1 cellular context compared by ENCODE assay signal in genomic region chr3:50167069-50167781, GRCh38.
TF ChIP-seq lines count a peak whose summit lies in the region.

No MANE protein-coding gene starts in this region.

TF ChIP-seq in HepG2, 621 proteins besides CTCF, POLR2A, EP300 and RAD21 (continued from another document and continues in another):
- TF ChIP-seq, protein P1, sequence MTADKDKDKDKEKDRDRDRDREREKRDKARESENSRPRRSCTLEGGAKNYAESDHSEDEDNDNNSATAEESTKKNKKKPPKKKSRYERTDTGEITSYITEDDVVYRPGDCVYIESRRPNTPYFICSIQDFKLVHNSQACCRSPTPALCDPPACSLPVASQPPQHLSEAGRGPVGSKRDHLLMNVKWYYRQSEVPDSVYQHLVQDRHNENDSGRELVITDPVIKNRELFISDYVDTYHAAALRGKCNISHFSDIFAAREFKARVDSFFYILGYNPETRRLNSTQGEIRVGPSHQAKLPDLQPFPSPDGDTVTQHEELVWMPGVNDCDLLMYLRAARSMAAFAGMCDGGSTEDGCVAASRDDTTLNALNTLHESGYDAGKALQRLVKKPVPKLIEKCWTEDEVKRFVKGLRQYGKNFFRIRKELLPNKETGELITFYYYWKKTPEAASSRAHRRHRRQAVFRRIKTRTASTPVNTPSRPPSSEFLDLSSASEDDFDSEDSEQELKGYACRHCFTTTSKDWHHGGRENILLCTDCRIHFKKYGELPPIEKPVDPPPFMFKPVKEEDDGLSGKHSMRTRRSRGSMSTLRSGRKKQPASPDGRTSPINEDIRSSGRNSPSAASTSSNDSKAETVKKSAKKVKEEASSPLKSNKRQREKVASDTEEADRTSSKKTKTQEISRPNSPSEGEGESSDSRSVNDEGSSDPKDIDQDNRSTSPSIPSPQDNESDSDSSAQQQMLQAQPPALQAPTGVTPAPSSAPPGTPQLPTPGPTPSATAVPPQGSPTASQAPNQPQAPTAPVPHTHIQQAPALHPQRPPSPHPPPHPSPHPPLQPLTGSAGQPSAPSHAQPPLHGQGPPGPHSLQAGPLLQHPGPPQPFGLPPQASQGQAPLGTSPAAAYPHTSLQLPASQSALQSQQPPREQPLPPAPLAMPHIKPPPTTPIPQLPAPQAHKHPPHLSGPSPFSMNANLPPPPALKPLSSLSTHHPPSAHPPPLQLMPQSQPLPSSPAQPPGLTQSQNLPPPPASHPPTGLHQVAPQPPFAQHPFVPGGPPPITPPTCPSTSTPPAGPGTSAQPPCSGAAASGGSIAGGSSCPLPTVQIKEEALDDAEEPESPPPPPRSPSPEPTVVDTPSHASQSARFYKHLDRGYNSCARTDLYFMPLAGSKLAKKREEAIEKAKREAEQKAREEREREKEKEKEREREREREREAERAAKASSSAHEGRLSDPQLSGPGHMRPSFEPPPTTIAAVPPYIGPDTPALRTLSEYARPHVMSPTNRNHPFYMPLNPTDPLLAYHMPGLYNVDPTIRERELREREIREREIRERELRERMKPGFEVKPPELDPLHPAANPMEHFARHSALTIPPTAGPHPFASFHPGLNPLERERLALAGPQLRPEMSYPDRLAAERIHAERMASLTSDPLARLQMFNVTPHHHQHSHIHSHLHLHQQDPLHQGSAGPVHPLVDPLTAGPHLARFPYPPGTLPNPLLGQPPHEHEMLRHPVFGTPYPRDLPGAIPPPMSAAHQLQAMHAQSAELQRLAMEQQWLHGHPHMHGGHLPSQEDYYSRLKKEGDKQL (CRISPR knock-in tag; IDR thresholded peaks at IDR 0.05; ENCODE audit: low read depth) = no peak
- TF ChIP-seq CREM (IDR thresholded peaks at IDR 0.05) = 0 out of 2 replicates have a peak, but pooled peaks have one; percentile 22
- no peak for TF ChIP-seq CREM (CRISPR knock-in tag; IDR thresholded peaks at IDR 0.05)
- TF ChIP-seq, protein P2, sequence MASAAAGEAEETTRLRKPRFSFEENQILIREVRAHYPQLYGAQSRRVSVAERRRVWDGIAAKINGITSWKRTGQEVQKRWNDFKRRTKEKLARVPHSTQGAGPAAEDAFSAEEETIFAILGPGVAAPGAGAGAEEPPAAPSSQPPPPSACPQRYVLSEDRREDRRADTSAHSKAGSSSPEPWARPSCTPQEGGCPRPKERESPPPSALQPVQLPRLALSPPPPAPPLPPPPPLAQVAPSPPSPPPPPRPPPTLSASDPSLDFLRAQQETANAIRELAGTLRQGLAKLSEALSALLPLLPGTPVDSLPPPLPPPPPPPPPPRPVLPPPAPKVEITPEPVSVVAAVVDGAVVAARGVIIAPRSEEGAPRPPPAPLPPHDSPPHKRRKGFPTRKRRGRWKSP (CRISPR knock-in tag; IDR thresholded peaks at IDR 0.05) = peak; percentile 20; the same call in 1 of the 2 replicates
- 0 out of 2 replicates have a peak, but pooled peaks have one; percentile 22 for TF ChIP-seq MIXL1 (CRISPR knock-in tag; IDR thresholded peaks at IDR 0.05)
- peak; percentile 49; the same call in 1 of the 2 replicates for TF ChIP-seq GATAD2A (CRISPR knock-in tag; IDR thresholded peaks at IDR 0.05)
- peak; percentile 18; the same call in 1 of the 2 replicates for TF ChIP-seq DZIP1 (CRISPR knock-in tag; IDR thresholded peaks at IDR 0.05)
- TF ChIP-seq ZNF550 (CRISPR knock-in tag; IDR thresholded peaks at IDR 0.05; ENCODE audit: borderline replicate concordance) = no peak
- peak; percentile 53; the same call in 1 of the 2 replicates for TF ChIP-seq ZFY (CRISPR knock-in tag; IDR thresholded peaks at IDR 0.05)
- TF ChIP-seq, protein P3, sequence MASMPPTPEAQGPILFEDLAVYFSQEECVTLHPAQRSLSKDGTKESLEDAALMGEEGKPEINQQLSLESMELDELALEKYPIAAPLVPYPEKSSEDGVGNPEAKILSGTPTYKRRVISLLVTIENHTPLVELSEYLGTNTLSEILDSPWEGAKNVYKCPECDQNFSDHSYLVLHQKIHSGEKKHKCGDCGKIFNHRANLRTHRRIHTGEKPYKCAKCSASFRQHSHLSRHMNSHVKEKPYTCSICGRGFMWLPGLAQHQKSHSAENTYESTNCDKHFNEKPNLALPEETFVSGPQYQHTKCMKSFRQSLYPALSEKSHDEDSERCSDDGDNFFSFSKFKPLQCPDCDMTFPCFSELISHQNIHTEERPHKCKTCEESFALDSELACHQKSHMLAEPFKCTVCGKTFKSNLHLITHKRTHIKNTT (CRISPR knock-in tag; IDR thresholded peaks at IDR 0.05) = no peak
- 0 out of 2 replicates have a peak, but pooled peaks have one; percentile 15 for TF ChIP-seq HNF4G (IDR thresholded peaks at IDR 0.05; ENCODE audit: borderline replicate concordance, low read depth, low read length)
- no peak for TF ChIP-seq HNF4G (CRISPR knock-in tag; IDR thresholded peaks at IDR 0.05; ENCODE audit: borderline replicate concordance, low read depth)
- peak; percentile 59; the same call in 1 of the 2 replicates for TF ChIP-seq TCF7 (IDR thresholded peaks at IDR 0.05; ENCODE audit: low read depth)
- TF ChIP-seq FOXA1 (IDR thresholded peaks at IDR 0.05) = peak; percentile 26; the same call in 1 of the 2 replicates
- peak; percentile 67 for TF ChIP-seq FOXA1 (CRISPR knock-in tag; IDR thresholded peaks at IDR 0.05)
- TF ChIP-seq, protein P4, sequence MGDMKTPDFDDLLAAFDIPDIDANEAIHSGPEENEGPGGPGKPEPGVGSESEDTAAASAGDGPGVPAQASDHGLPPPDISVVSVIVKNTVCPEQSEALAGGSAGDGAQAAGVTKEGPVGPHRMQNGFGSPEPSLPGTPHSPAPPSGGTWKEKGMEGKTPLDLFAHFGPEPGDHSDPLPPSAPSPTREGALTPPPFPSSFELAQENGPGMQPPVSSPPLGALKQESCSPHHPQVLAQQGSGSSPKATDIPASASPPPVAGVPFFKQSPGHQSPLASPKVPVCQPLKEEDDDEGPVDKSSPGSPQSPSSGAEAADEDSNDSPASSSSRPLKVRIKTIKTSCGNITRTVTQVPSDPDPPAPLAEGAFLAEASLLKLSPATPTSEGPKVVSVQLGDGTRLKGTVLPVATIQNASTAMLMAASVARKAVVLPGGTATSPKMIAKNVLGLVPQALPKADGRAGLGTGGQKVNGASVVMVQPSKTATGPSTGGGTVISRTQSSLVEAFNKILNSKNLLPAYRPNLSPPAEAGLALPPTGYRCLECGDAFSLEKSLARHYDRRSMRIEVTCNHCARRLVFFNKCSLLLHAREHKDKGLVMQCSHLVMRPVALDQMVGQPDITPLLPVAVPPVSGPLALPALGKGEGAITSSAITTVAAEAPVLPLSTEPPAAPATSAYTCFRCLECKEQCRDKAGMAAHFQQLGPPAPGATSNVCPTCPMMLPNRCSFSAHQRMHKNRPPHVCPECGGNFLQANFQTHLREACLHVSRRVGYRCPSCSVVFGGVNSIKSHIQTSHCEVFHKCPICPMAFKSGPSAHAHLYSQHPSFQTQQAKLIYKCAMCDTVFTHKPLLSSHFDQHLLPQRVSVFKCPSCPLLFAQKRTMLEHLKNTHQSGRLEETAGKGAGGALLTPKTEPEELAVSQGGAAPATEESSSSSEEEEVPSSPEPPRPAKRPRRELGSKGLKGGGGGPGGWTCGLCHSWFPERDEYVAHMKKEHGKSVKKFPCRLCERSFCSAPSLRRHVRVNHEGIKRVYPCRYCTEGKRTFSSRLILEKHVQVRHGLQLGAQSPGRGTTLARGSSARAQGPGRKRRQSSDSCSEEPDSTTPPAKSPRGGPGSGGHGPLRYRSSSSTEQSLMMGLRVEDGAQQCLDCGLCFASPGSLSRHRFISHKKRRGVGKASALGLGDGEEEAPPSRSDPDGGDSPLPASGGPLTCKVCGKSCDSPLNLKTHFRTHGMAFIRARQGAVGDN (CRISPR knock-in tag; IDR thresholded peaks at IDR 0.05) = peak; percentile 70
- no peak for TF ChIP-seq SIN3B (IDR thresholded peaks at IDR 0.05; ENCODE audit: low read length)
- no peak for TF ChIP-seq MAF1 (CRISPR knock-in tag; IDR thresholded peaks at IDR 0.05; ENCODE audit: borderline replicate concordance)
- TF ChIP-seq CCDC6 (CRISPR knock-in tag; IDR thresholded peaks at IDR 0.05) = 0 out of 2 replicates have a peak, but pooled peaks have one; percentile 55
- 0 out of 2 replicates have a peak, but pooled peaks have one; percentile 6 for TF ChIP-seq ZNF614 (CRISPR knock-in tag; IDR thresholded peaks at IDR 0.05; ENCODE audit: borderline replicate concordance)
- TF ChIP-seq RXRB (CRISPR knock-in tag; IDR thresholded peaks at IDR 0.05; ENCODE audit: borderline replicate concordance) = peak; percentile 41; the same call in 1 of the 2 replicates
- TF ChIP-seq, protein P5, sequence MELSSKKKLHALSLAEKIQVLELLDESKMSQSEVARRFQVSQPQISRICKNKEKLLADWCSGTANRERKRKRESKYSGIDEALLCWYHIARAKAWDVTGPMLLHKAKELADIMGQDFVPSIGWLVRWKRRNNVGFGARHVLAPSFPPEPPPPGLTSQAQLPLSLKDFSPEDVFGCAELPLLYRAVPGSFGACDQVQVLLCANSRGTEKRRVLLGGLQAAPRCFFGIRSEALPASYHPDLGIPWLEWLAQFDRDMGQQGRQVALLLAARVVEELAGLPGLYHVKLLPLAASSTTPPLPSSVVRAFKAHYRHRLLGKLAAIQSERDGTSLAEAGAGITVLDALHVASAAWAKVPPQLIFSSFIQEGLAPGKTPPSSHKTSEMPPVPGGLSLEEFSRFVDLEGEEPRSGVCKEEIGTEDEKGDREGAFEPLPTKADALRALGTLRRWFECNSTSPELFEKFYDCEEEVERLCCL (CRISPR knock-in tag; IDR thresholded peaks at IDR 0.05; ENCODE audit: borderline replicate concordance) = no peak
- 0 out of 2 replicates have a peak, but pooled peaks have one; percentile 18 for TF ChIP-seq ZNF839 (CRISPR knock-in tag; IDR thresholded peaks at IDR 0.05; ENCODE audit: borderline replicate concordance)
- no peak for TF ChIP-seq CSRNP1 (CRISPR knock-in tag; IDR thresholded peaks at IDR 0.05)
- TF ChIP-seq ZNF746 (CRISPR knock-in tag; IDR thresholded peaks at IDR 0.05) = 0 out of 2 replicates have a peak, but pooled peaks have one; percentile 48
- TF ChIP-seq, protein P6, sequence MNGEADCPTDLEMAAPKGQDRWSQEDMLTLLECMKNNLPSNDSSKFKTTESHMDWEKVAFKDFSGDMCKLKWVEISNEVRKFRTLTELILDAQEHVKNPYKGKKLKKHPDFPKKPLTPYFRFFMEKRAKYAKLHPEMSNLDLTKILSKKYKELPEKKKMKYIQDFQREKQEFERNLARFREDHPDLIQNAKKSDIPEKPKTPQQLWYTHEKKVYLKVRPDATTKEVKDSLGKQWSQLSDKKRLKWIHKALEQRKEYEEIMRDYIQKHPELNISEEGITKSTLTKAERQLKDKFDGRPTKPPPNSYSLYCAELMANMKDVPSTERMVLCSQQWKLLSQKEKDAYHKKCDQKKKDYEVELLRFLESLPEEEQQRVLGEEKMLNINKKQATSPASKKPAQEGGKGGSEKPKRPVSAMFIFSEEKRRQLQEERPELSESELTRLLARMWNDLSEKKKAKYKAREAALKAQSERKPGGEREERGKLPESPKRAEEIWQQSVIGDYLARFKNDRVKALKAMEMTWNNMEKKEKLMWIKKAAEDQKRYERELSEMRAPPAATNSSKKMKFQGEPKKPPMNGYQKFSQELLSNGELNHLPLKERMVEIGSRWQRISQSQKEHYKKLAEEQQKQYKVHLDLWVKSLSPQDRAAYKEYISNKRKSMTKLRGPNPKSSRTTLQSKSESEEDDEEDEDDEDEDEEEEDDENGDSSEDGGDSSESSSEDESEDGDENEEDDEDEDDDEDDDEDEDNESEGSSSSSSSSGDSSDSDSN (CRISPR knock-in tag; IDR thresholded peaks at IDR 0.05) = peak; percentile 49; the same call in 1 of the 2 replicates
- 0 out of 2 replicates have a peak, but pooled peaks have one; percentile 14 for TF ChIP-seq ZNF331 (CRISPR knock-in tag; IDR thresholded peaks at IDR 0.05)
- peak; percentile 65; the same call in 1 of the 2 replicates for TF ChIP-seq HDAC2 (CRISPR knock-in tag; IDR thresholded peaks at IDR 0.05)
